Comparison of ENCODE assay signal across 21 cellular contexts in genomic region chr11:18309691-18310090, GRCh38. TPM values are rescaled to one million over a fixed set of nuclear protein-coding genes. Genes with fewer than 3 reads are reported as not detected.
A peak's percentile ranks its signal among the peaks of the same experiment; 100 is the strongest.
DNase-seq lines count a peak whose midpoint lies in the region; ATAC-seq and TF ChIP-seq lines count a peak whose summit lies in the region.
"Had no signal": no experiment of that assay in that cellular context is flagged by ENCODE, and none has a peak within 500 bp of the region (broad histone marks: within the 10 kb centered on the region; RNA-seq: fewer than 3 reads in every experiment).

No MANE protein-coding gene starts in this region.

- TF ChIP-seq CTCF in PC-9 (conservative IDR thresholded peaks at IDR 0.05) = no peak
- no peak for TF ChIP-seq CTCF in breast epithelium (IDR thresholded peaks at IDR 0.05)
- no peak for TF ChIP-seq CTCF in suprapubic skin (IDR thresholded peaks at IDR 0.05)

- no peak for TF ChIP-seq EP300 in suprapubic skin (IDR thresholded peaks at IDR 0.05)

- H3K4me1 ChIP-seq in PC-9 (replicated peaks; ENCODE audit: insufficient read depth) = peaks cover 49% of the 10 kb centered on the region
- H3K4me1 ChIP-seq in breast epithelium = peaks cover 3 to 5% of the 10 kb centered on the region in 2 donors
- peaks cover 57% of the 10 kb centered on the region for H3K4me1 ChIP-seq in suprapubic skin
- H3K4me1 ChIP-seq: BLaER1 had no signal

- H3K79me2 ChIP-seq in PC-9 (ENCODE audit: low read depth) = peaks cover 15% of the 10 kb centered on the region

- CTCF ChIA-PET in PC-9 (lab: Charles Lee) = no interaction called here

- no TSS peak for BruUV-seq in PC-9 (replicated peaks; lab: Mats Ljungman, UMichigan)

- no peaks in the 10 kb centered on the region for H4K20me1 ChIP-seq in PC-9 (ENCODE audit: insufficient read depth)
- H4K20me1 ChIP-seq: BLaER1 had no signal

- H3K27me3 ChIP-seq in PC-9 (ENCODE audit: insufficient read depth, low read depth) (no peaks in the 10 kb centered on the region), breast epithelium (no peaks in the 10 kb centered on the region), suprapubic skin (no peaks in the 10 kb centered on the region)
- H3K27me3 ChIP-seq: BLaER1 had no signal

- no peaks in the 10 kb centered on the region for H3K9me2 ChIP-seq in PC-9 (ENCODE audit: insufficient read depth)

- peak overlapping the region; percentile 90 for H3K27ac ChIP-seq in PC-9
- H3K27ac ChIP-seq in breast epithelium = peak overlapping the region; percentile 70 to 81
- peak overlapping the region; percentile 85 for H3K27ac ChIP-seq in suprapubic skin
- H3K27ac ChIP-seq: BLaER1 had no signal

- H3F3A ChIP-seq in PC-9 (ENCODE audit: insufficient read depth, low read depth) = peaks cover 45% of the 10 kb centered on the region

- TF ChIP-seq POLR2A in breast epithelium (IDR thresholded peaks at IDR 0.05) (no peak), suprapubic skin (IDR thresholded peaks at IDR 0.05) (no peak)

- no peak for ATAC-seq in GM19397 (IDR thresholded peaks at IDR 0.05; ENCODE audit: unreplicated experiment)
- ATAC-seq: GM12878 had no signal

- DNase-seq in PC-9 (no peak), breast epithelium (ENCODE audit: low spot score in 2 of 2) (no peak), iris pigment epithelial cell (ENCODE audit: low read depth) (peak; percentile 47), suprapubic skin (ENCODE audit: low spot score in 2 of 2) (no peak), NCI-H2196 treated with DMSO at 0.1 percent for 48 hours (lab: John Stamatoyannopoulos, UW; ENCODE audit: unreplicated experiment) (no peak), NCI-H187 (lab: John Stamatoyannopoulos, UW) (no peak)
- DNase-seq: Caco-2; CD4-positive, alpha-beta memory T cell; DMS 273 treated with DMSO at 0.1 percent for 48 hours; DND-41; GOT3; HCEC 1CT; NCI-H1694; NCI-H446 treated with DMSO at 0.1 percent for 48 hours; NCI-H526 treated with DMSO at 0.1 percent for 48 hours; OCI-M1; Right ventricle myocardium superior had no signal

- H3K9me3 ChIP-seq in PC-9 (ENCODE audit: insufficient read depth, low read depth) = no peaks in the 10 kb centered on the region
- H3K9me3 ChIP-seq in breast epithelium = no peaks in the 10 kb centered on the region
- H3K9me3 ChIP-seq in suprapubic skin = no peaks in the 10 kb centered on the region
- H3K9me3 ChIP-seq: BLaER1, Caco-2 had no signal

- no peak overlapping the region for H2AFZ ChIP-seq in PC-9

- H3K4me2 ChIP-seq in PC-9 = peak overlapping the region; percentile 53
- H3K4me2 ChIP-seq: BLaER1 had no signal

- H3K36me3 ChIP-seq in PC-9 (ENCODE audit: low read depth) = peaks cover 50% of the 10 kb centered on the region
- H3K36me3 ChIP-seq in breast epithelium = no peaks in the 10 kb centered on the region
- H3K36me3 ChIP-seq in suprapubic skin = peaks cover 29% of the 10 kb centered on the region

- intact Hi-C loops in PC-9 (cut with micrococcal nuclease; ENCODE audit: unreplicated experiment) (no loop called here), breast epithelium (cut with DNase I; ENCODE audit: low total_unique reads) (no loop called here)

- no peak overlapping the region for H3K4me3 ChIP-seq in PC-9
- H3K4me3 ChIP-seq in breast epithelium = no peak overlapping the region
- H3K4me3 ChIP-seq in suprapubic skin = no peak overlapping the region
- H3K4me3 ChIP-seq: BLaER1, GM12878 had no signal

- POLR2A ChIA-PET in PC-9 (lab: Charles Lee; ENCODE audit: unreplicated experiment) = no interaction called here

- WGBS in suprapubic skin = 93% methylated on average over 5 of the region's 5 CpGs

RNA-seq across cellular contexts. Expression of gene HPS5, which starts 12.2 kb away (rescaled TPM):
- total RNA-seq in PC-9 (2021) (35.2 and 39.2 TPM in 2 replicates), breast epithelium (100 to 1,000 TPM in 1 of 3 donors, 10 to 100 TPM in 2; 18.7 to 166 (median 57.0) TPM), suprapubic skin (10 to 100 TPM; 14.9 to 27.0 (median 22.6) TPM)

RNA-seq across cellular contexts. Expression of gene GTF2H1, which starts 12.7 kb away (rescaled TPM):
- total RNA-seq in PC-9 (2021) = 72.9 and 89.1 TPM in 2 replicates
- 10 to 100 TPM; 73.1 to 83.7 (median 74.4) TPM for total RNA-seq in breast epithelium
- 100 to 1,000 TPM in 1 of 4 donors, 10 to 100 TPM in 3; 48.6 to 121 (median 50.4) TPM for total RNA-seq in suprapubic skin

RNA-seq across cellular contexts. Expression of gene SAA1, which starts 43.6 kb away (rescaled TPM):
- total RNA-seq in PC-9 (2021) = 1.9 TPM in 1 of 2 replicates, not detected in the other
- total RNA-seq in breast epithelium = 1,000 to 10,000 TPM in 1 of 3 donors, 100 to 1,000 TPM in 1, 10 to 100 TPM in 1; 78.1 to 1,384 (median 818) TPM
- total RNA-seq in suprapubic skin = 10 to 100 TPM; 10.5 to 79.1 (median 49.1) TPM
- total RNA-seq: A673; Caco-2; CD4-positive, alpha-beta memory T cell had no signal
